In the genomic region with DNA sequence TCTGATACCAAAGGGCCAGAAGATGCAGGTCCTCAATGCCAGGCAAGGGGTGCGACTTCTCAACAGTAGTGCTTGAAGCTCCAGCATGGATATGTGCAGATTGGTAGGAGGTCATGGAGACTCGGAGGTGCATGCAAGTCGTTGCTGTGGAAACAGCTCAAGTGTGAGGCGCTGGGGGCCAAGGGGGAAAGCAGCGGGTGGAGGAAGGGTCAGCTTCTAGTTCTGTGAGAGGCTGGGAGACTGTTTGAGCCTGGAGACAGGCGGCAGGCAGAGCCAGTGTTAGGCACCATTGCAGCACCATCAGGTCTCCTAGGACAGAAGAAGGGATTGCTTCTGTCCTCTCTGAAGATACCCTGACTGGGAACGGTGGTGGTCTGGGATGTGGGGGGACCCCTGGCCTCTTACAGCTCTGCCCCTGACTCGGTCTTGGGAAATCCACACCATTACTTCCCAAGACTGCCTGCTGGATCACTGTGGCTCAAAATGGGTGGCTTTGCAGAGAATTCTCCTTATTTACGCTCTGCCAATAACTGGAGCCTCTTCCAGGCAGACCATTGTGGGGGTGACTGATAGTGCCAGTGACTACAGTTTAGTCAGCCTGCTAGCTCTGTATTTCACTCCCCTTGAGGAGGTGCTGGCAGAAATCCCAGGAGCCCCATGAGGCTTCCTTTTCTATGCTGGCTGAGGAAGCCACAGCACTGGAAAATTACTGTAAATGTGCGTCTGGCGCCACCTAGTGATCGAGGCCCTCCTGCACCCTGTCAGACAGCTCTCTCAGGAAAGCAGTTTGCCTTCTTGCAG, we compare ENCODE assay signal across 9 cellular contexts. TPM values are rescaled to one million over a fixed set of nuclear protein-coding genes. Genes with fewer than 3 reads are reported as not detected.
A peak's percentile ranks its signal among the peaks of the same experiment; 100 is the strongest.
DNase-seq lines count a peak whose midpoint lies in the region; ATAC-seq and TF ChIP-seq lines count a peak whose summit lies in the region.
"Had no signal": no experiment of that assay in that cellular context is flagged by ENCODE, and none has a peak within 500 bp of the region (broad histone marks: within the 10 kb centered on the region; RNA-seq: fewer than 3 reads in every experiment).

No MANE protein-coding gene starts in this region.

- no peaks in the 10 kb centered on the region for H3K4me1 Mint-ChIP-seq in activated B cell treated with CpG ODN at 0.5 μM for 24 hours
- H3K4me1 Mint-ChIP-seq: naive B cell had no signal

- H3K4me3 Mint-ChIP-seq in activated B cell treated with CpG ODN at 0.5 μM for 24 hours: no peak overlapping the region
- H3K4me3 Mint-ChIP-seq: naive B cell had no signal

- peak; percentile 80 for ATAC-seq in HG02885 (IDR thresholded peaks at IDR 0.05; ENCODE audit: poor library complexity, unreplicated experiment)
- ATAC-seq in activated B cell treated with CpG ODN at 0.5 μM for 24 hours (ENCODE audit: low read depth): no peak
- no peak for ATAC-seq in HG02840 (IDR thresholded peaks at IDR 0.05; ENCODE audit: low FRiP score, unreplicated experiment)

- H3K9me3 Mint-ChIP-seq in activated B cell treated with CpG ODN at 0.5 μM for 24 hours: no peaks in the 10 kb centered on the region

- DNase-seq in GM03348 (ENCODE audit: low spot score) (peak; percentile 93), NCI-H2196 (lab: John Stamatoyannopoulos, UW; ENCODE audit: unreplicated experiment) (peak; percentile 84), activated B cell treated with CpG ODN at 0.5 μM for 24 hours (peak; percentile 31), kidney epithelial cell (ENCODE audit: low read depth) (peak; percentile 69)
- peak; percentile 21 for DNase-seq in central memory CD4-positive, alpha-beta T cell
- peak; percentile 62 for DNase-seq in stimulated activated CD4-positive, alpha-beta T cell treated with anti-CD3 and anti-CD28 coated beads, Interleukin-4, amount 100 ng/mL, for 1 hour
- DNase-seq: naive B cell had no signal

- peaks cover 3% of the 10 kb centered on the region for H3K27me3 Mint-ChIP-seq in activated B cell treated with CpG ODN at 0.5 μM for 24 hours

- no peaks in the 10 kb centered on the region for H3K36me3 Mint-ChIP-seq in activated B cell treated with CpG ODN at 0.5 μM for 24 hours (ENCODE audit: low read depth)
- H3K36me3 Mint-ChIP-seq: naive B cell had no signal

- H3K27ac Mint-ChIP-seq in activated B cell treated with CpG ODN at 0.5 μM for 24 hours: no peak overlapping the region

- POLR2A ChIA-PET in activated B cell treated with CpG ODN at 0.5 μM for 24 hours (lab: Charles Lee): no interaction called here

- intact Hi-C loops in activated B cell treated with CpG ODN at 0.5 μM for 24 hours (cut with micrococcal nuclease): no loop called here

- no peaks in the 10 kb centered on the region for H3K27me3 ChIP-seq in kidney epithelial cell (ENCODE audit: control insufficient read depth, insufficient read depth, low read length)

- TF ChIP-seq CTCF in activated B cell treated with CpG ODN at 0.5 μM for 24 hours (IDR thresholded peaks at IDR 0.05) (peak; percentile 56), kidney epithelial cell (IDR thresholded peaks at IDR 0.05; ENCODE audit: insufficient read depth, low read length, poor library complexity, severe bottlenecking) (peak; percentile 95)

- CTCF ChIA-PET in activated B cell treated with CpG ODN at 0.5 μM for 24 hours (lab: Charles Lee): interaction anchor here (0.8 to 4.5 kb wide), 3 partner anchors 9 to 458 kb away, joined by 3 to 21 read pairs (median 3); no protein-coding TSS in a partner anchor

- no peak overlapping the region for H3K4me3 ChIP-seq in kidney epithelial cell (ENCODE audit: low read depth, low read length)

- H3K36me3 ChIP-seq in kidney epithelial cell (ENCODE audit: control insufficient read depth, insufficient read depth, low read length): no peaks in the 10 kb centered on the region

RNA-seq across cellular contexts. Expression of a gene that starts 46.3 kb away (rescaled TPM):
- total RNA-seq in activated B cell treated with CpG ODN at 0.5 μM for 24 hours (0.46 and 1.2 TPM in 2 replicates), kidney epithelial cell (12.6 and 15.2 TPM in 2 replicates)

Comparison
In these comparisons a context has a peak if more than half of its experiments do, and no peak if none do; other contexts are left out.
1. DNase-seq: peak in every context shown above with its lines; median percentile 93 in GM03348; 84 in NCI-H2196; 69 in kidney epithelial cell; 62 in stimulated activated CD4-positive, alpha-beta T cell treated with anti-CD3 and anti-CD28 coated beads, Interleukin-4, amount 100 ng/mL, for 1 hour; 31 in activated B cell treated with CpG ODN at 0.5 μM for 24 hours; 21 in central memory CD4-positive, alpha-beta T cell.